In genomic region chr11:75868990-75869389, GRCh38 we compare ENCODE assay signal across 21 cellular contexts. TPM values are rescaled to one million over a fixed set of nuclear protein-coding genes. Genes with fewer than 3 reads are reported as not detected.
DNase-seq lines count a peak whose midpoint lies in the region; ATAC-seq and TF ChIP-seq lines count a peak whose summit lies in the region.
"Had no signal": no experiment of that assay in that cellular context is flagged by ENCODE, and none has a peak within 500 bp of the region (broad histone marks: within the 10 kb centered on the region; RNA-seq: fewer than 3 reads in every experiment).

No MANE protein-coding gene starts in this region.

- H3K4me3 ChIP-seq in SK-N-SH (ENCODE audit: low read depth in 2 of 2, low read length in 1 of 2) = no peak overlapping the region
- H3K4me3 ChIP-seq in hepatocyte = no peak overlapping the region
- H3K4me3 ChIP-seq: A549 had no signal

- H3K27ac Mint-ChIP-seq in glutamatergic neuron (ENCODE audit: unreplicated experiment) = no peak overlapping the region
- H3K27ac Mint-ChIP-seq: activated CD4-positive, alpha-beta T cell treated with anti-CD3 and anti-CD28 coated beads, Interleukin-2, amount 10 ng/mL, durations not matched to agents 24 days and 14 days; activated naive CD8-positive, alpha-beta T cell; activated T-helper 17 cell treated with anti-CD3 and anti-CD28 coated beads, Interleukin-2, amount 50 U/mL, for 72 hours; stimulated activated naive CD8-positive, alpha-beta T cell treated with anti-CD3 and anti-CD28 coated beads, Interleukin-15, amount 100 ng/mL, for 72 hours had no signal

- no peaks in the 10 kb centered on the region for H3K36me3 ChIP-seq in SK-N-SH (replicated peaks in 1 of 2; ENCODE audit: control insufficient read depth in 1 of 2, insufficient read depth in 2 of 2, low read length in 1 of 2)
- no peaks in the 10 kb centered on the region for H3K36me3 ChIP-seq in hepatocyte (replicated peaks; ENCODE audit: insufficient read depth, low read depth)

- no peaks in the 10 kb centered on the region for H3K79me2 ChIP-seq in SK-N-SH (ENCODE audit: insufficient read depth)
- H3K79me2 ChIP-seq in hepatocyte = peaks cover 9% of the 10 kb centered on the region

- DNase-seq in SK-N-SH = peak; percentile 41
- DNase-seq in hepatocyte (ENCODE audit: low spot score) = peak; percentile 28
- peak; percentile 60 for DNase-seq in superior temporal gyrus (ENCODE audit: extremely low spot score)
- no peak for DNase-seq in glutamatergic neuron
- DNase-seq in COLO829 (ENCODE audit: low spot score) = no peak
- DNase-seq in hippocampal formation (lab: John Stamatoyannopoulos, UW) = no peak
- DNase-seq: activated CD4-positive, alpha-beta T cell treated with anti-CD3 and anti-CD28 coated beads, Interleukin-2, amount 10 ng/mL, durations not matched to agents 24 days and 14 days; Calu3; foreskin keratinocyte; NCI-H1092 treated with DMSO at 0.1 percent for 48 hours; NCI-H2081 treated with DMSO at 0.1 percent for 48 hours; NCI-H524; stimulated activated naive CD8-positive, alpha-beta T cell treated with anti-CD3 and anti-CD28 coated beads, Interleukin-15, amount 100 ng/mL, for 72 hours had no signal

- CTCF ChIA-PET in SK-N-SH (lab: Yijun Ruan, JAX) = interaction anchor here (1.0 to 7.9 kb wide), 23 partner anchors 10 to 339 kb away, joined by 3 to 115 read pairs (median 6); partner anchors contain the start of gene DGAT2

- H4K20me1 ChIP-seq in SK-N-SH (ENCODE audit: insufficient read depth) = peaks cover 7% of the 10 kb centered on the region; the same call in 1 of the 2 replicates
- H4K20me1 ChIP-seq in hepatocyte (ENCODE audit: insufficient read depth, poor library complexity, severe bottlenecking) = peaks cover 2% of the 10 kb centered on the region

- H3K9me2 ChIP-seq in SK-N-SH (no peaks in the 10 kb centered on the region), hepatocyte (replicated peaks; ENCODE audit: insufficient read depth) (no peaks in the 10 kb centered on the region)

- TF ChIP-seq EP300 in SK-N-SH (IDR thresholded peaks at IDR 0.05; ENCODE audit: borderline replicate concordance in 1 of 2, low read depth in 1 of 2, low read length in 1 of 2) = no peak

- POLR2A ChIA-PET in SK-N-SH (lab: Yijun Ruan, JAX) = no interaction called here

- no peak for TF ChIP-seq RAD21 in SK-N-SH (IDR thresholded peaks at IDR 0.05; ENCODE audit: low read length)

- no peak for ATAC-seq in SK-N-SH treated with all-trans-retinoic acid at 6 μM for 48 hours
- ATAC-seq: A549; activated T-helper 17 cell treated with anti-CD3 and anti-CD28 coated beads, Interleukin-2, amount 50 U/mL, for 72 hours; foreskin keratinocyte; HCT116; stimulated activated naive CD8-positive, alpha-beta T cell treated with anti-CD3 and anti-CD28 coated beads, Interleukin-15, amount 100 ng/mL, for 72 hours had no signal

- no peak overlapping the region for H3K9ac ChIP-seq in SK-N-SH

- H3K27me3 ChIP-seq in SK-N-SH (ENCODE audit: insufficient read depth) (no peaks in the 10 kb centered on the region), hepatocyte (no peaks in the 10 kb centered on the region)
- H3K27me3 ChIP-seq: foreskin keratinocyte had no signal

- H2AFZ ChIP-seq in SK-N-SH (ENCODE audit: low read depth) = no peak overlapping the region
- H2AFZ ChIP-seq in hepatocyte = no peak overlapping the region

- peaks cover 7% of the 10 kb centered on the region for H3K4me1 Mint-ChIP-seq in glutamatergic neuron (ENCODE audit: low read depth, unreplicated experiment)

- no peak overlapping the region for H3K4me3 Mint-ChIP-seq in glutamatergic neuron (ENCODE audit: unreplicated experiment)
- H3K4me3 Mint-ChIP-seq: activated CD4-positive, alpha-beta T cell treated with anti-CD3 and anti-CD28 coated beads, Interleukin-2, amount 10 ng/mL, durations not matched to agents 24 days and 14 days; activated naive CD8-positive, alpha-beta T cell; activated T-helper 17 cell treated with anti-CD3 and anti-CD28 coated beads, Interleukin-2, amount 50 U/mL, for 72 hours; nephron; stimulated activated naive CD8-positive, alpha-beta T cell treated with anti-CD3 and anti-CD28 coated beads, Interleukin-15, amount 100 ng/mL, for 72 hours had no signal

- peaks cover 2% of the 10 kb centered on the region for H3K27me3 Mint-ChIP-seq in glutamatergic neuron (ENCODE audit: unreplicated experiment)
- H3K27me3 Mint-ChIP-seq: activated CD4-positive, alpha-beta T cell treated with anti-CD3 and anti-CD28 coated beads, Interleukin-2, amount 10 ng/mL, durations not matched to agents 24 days and 14 days; activated naive CD8-positive, alpha-beta T cell; activated T-helper 17 cell treated with anti-CD3 and anti-CD28 coated beads, Interleukin-2, amount 50 U/mL, for 72 hours; stimulated activated naive CD8-positive, alpha-beta T cell treated with anti-CD3 and anti-CD28 coated beads, Interleukin-15, amount 100 ng/mL, for 72 hours had no signal

- H3K4me2 ChIP-seq in SK-N-SH (no peak overlapping the region), hepatocyte (peak overlapping the region; percentile 19)
- H3K4me2 ChIP-seq: A549 had no signal

- H3F3A ChIP-seq in SK-N-SH (replicated peaks; ENCODE audit: insufficient read depth) = no peaks in the 10 kb centered on the region

- no peaks in the 10 kb centered on the region for H3K36me3 Mint-ChIP-seq in glutamatergic neuron (ENCODE audit: unreplicated experiment)
- H3K36me3 Mint-ChIP-seq: activated naive CD8-positive, alpha-beta T cell had no signal

- TF ChIP-seq CTCF in SK-N-SH (IDR thresholded peaks at IDR 0.05) (no peak), VCaP (conservative IDR thresholded peaks at IDR 0.05) (no peak), hepatocyte (IDR thresholded peaks at IDR 0.05; ENCODE audit: poor library complexity) (no peak), glutamatergic neuron (IDR thresholded peaks at IDR 0.05; ENCODE audit: partially characterized antibody, unreplicated experiment) (no peak)

- no peak overlapping the region; a peak in 1 of 4 replicates for H3K27ac ChIP-seq in SK-N-SH (ENCODE audit: low read depth in 2 of 2, low read length in 1 of 2)
- peak overlapping the region; percentile 19 for H3K27ac ChIP-seq in VCaP
- H3K27ac ChIP-seq in hepatocyte = no peak overlapping the region
- H3K27ac ChIP-seq: A549, epithelial cell of prostate, foreskin keratinocyte had no signal

- H3K4me1 ChIP-seq in SK-N-SH (ENCODE audit: control insufficient read depth in 1 of 2, insufficient read depth in 2 of 2, low read depth in 1 of 2, low read length in 1 of 2) = peaks cover 0 to 3% of the 10 kb centered on the region in 2 experiments; a peak in 2 of 4 replicates
- peaks cover 17% of the 10 kb centered on the region for H3K4me1 ChIP-seq in hepatocyte (ENCODE audit: insufficient read depth)
- H3K4me1 ChIP-seq: A549, foreskin keratinocyte had no signal

- peaks cover 2% of the 10 kb centered on the region for H3K9me3 Mint-ChIP-seq in glutamatergic neuron (ENCODE audit: unreplicated experiment)
- H3K9me3 Mint-ChIP-seq: activated CD4-positive, alpha-beta T cell treated with anti-CD3 and anti-CD28 coated beads, Interleukin-2, amount 10 ng/mL, durations not matched to agents 24 days and 14 days; activated T-helper 17 cell treated with anti-CD3 and anti-CD28 coated beads, Interleukin-2, amount 50 U/mL, for 72 hours; nephron; stimulated activated naive CD8-positive, alpha-beta T cell treated with anti-CD3 and anti-CD28 coated beads, Interleukin-15, amount 100 ng/mL, for 72 hours had no signal

- WGBS in SK-N-SH (ENCODE audit: low lambda C conversion rate) = 82% methylated on average over 1 of the region's 1 CpG
- 44% methylated on average over 1 of the region's 1 CpG for WGBS in hepatocyte (ENCODE audit: low lambda C conversion rate, missing lambda C conversion rate)

- H3K9me3 ChIP-seq in SK-N-SH (no peaks in the 10 kb centered on the region), hepatocyte (ENCODE audit: low read depth) (no peaks in the 10 kb centered on the region)
- H3K9me3 ChIP-seq: A549 had no signal

TF ChIP-seq in SK-N-SH, 30 proteins besides CTCF, POLR2A, EP300 and RAD21 (continues in another document):
- TF ChIP-seq TCF12 (IDR thresholded peaks at IDR 0.05) (no peak), USF1 (IDR thresholded peaks at IDR 0.05; ENCODE audit: borderline replicate concordance, low read depth) (no peak), JUND (IDR thresholded peaks at IDR 0.05) (no peak)

TF ChIP-seq in SK-N-SH treated with all-trans-retinoic acid at 6 μM for 48 hours, 23 proteins besides CTCF, POLR2A, EP300 and RAD21:
- TF ChIP-seq ZNF70 (CRISPR knock-in tag; IDR thresholded peaks at IDR 0.05) (no peak), TOX (CRISPR knock-in tag; IDR thresholded peaks at IDR 0.05; ENCODE audit: borderline replicate concordance) (no peak), ZC3H10 (CRISPR knock-in tag; IDR thresholded peaks at IDR 0.05) (no peak), GLIS3 (CRISPR knock-in tag; IDR thresholded peaks at IDR 0.05) (no peak), ZFP30 (CRISPR knock-in tag; IDR thresholded peaks at IDR 0.05) (no peak)

RNA-seq across cellular contexts. Expression of gene UVRAG, which starts 54.0 kb away (rescaled TPM):
- polyA plus RNA-seq in SK-N-SH (2012; rRNA removed) (5.8 and 7.7 TPM in 2 replicates), hepatocyte (15.3 and 21.1 TPM in 2 replicates)
- 7.4 and 7.8 TPM in 2 replicates for polyA plus RNA-seq in SK-N-SH (2012; cell fraction: cytosol; rRNA removed)
- 9.6 and 11.4 TPM in 2 replicates for polyA plus RNA-seq in SK-N-SH (2012; cell fraction: nucleus; rRNA removed)
- total RNA-seq in hepatocyte (25.2 and 36.5 TPM in 2 replicates), glutamatergic neuron (ENCODE audit: unreplicated experiment) (17.8 TPM)

Comparison
In these comparisons a context has a peak if more than half of its experiments do, and no peak if none do; other contexts are left out.
1. DNase-seq: peak in SK-N-SH (single experiment), hepatocyte (single experiment) and superior temporal gyrus (single experiment); none in glutamatergic neuron (single experiment), COLO829 (single experiment) and hippocampal formation (0 of 2).